ENCODE assay signal across 8 cellular contexts in the genomic region with DNA sequence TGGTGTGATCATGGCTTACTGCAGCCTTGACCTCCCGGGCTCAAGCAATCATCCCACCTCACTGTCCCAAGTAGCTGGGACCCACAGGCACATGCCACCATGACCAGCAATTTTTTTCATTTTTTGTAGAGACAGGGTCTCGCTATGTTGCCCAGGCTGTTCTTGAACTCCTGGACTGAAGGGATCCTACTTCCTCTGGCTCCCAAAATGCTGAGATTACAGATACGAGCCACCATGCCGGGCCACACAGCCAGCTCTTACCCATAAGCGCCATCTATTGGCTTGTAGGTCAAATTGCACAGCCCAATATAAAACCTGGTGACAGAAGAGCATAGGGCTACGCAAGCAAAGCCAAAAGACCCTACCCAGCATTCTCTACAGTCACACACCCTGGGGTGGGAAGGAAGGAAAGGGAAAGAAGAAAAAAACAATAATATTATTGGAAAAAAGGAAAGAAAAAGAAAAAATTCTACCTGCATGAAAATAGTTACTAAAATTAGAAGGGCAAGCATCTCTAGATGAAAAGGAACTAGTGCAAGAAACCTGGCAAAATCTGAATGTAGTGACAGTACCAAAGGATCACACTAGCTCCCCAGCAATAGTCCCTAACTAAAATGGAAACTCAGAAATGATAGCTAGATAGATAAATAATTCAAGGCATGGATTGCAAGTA. TPM values are rescaled to one million over a fixed set of nuclear protein-coding genes. Genes with fewer than 3 reads are reported as not detected.
A peak's percentile ranks its signal among the peaks of the same experiment; 100 is the strongest.
DNase-seq lines count a peak whose midpoint lies in the region; ATAC-seq, FAIRE-seq and TF ChIP-seq lines count a peak whose summit lies in the region.

No MANE protein-coding gene starts in this region.

- H3K27me3 Mint-ChIP-seq in chondrocyte (ENCODE audit: low read depth), result peaks cover 24% of the 10 kb centered on the region
- H3K27me3 Mint-ChIP-seq in memory B cell, result peaks cover 12% of the 10 kb centered on the region

- peak; percentile 78 for TF ChIP-seq CTCF in chondrocyte (IDR thresholded peaks at IDR 0.05)

- H3K4me1 Mint-ChIP-seq in chondrocyte (ENCODE audit: low read depth) (no peaks in the 10 kb centered on the region), memory B cell (peaks cover 4% of the 10 kb centered on the region)

- DNase-seq in DMS 273 (lab: John Stamatoyannopoulos, UW; ENCODE audit: unreplicated experiment) (peak; percentile 87), GM19239 (ENCODE audit: insufficient read length, low spot score) (peak; percentile 21), HK-2 (ENCODE audit: unreplicated experiment) (peak; percentile 20), OCI-M1 (lab: John Stamatoyannopoulos, UW) (peak; percentile 62), chondrocyte (ENCODE audit: low spot score) (no peak), memory B cell (ENCODE audit: low spot score in 2 of 2) (peak; percentile 29 to 49), cortex of kidney (lab: John Stamatoyannopoulos, UW) (no peak), superior temporal gyrus (ENCODE audit: extremely low spot score) (no peak)

- H3K36me3 Mint-ChIP-seq in chondrocyte (ENCODE audit: low read depth) (no peaks in the 10 kb centered on the region), memory B cell (no peaks in the 10 kb centered on the region)

- ATAC-seq in memory B cell (ENCODE audit: low read depth), result peak; percentile 78

- H3K27ac Mint-ChIP-seq in chondrocyte (ENCODE audit: unreplicated experiment) (no peak overlapping the region), memory B cell (no peak overlapping the region)

- FAIRE-seq in GM19239 (lab: Jason Lieb, UNC), result peak; percentile 71

- H3K4me3 Mint-ChIP-seq in chondrocyte (ENCODE audit: unreplicated experiment) (no peak overlapping the region), memory B cell (no peak overlapping the region)

- H3K9me3 Mint-ChIP-seq in chondrocyte (ENCODE audit: low read depth), result peaks cover 11% of the 10 kb centered on the region
- no peaks in the 10 kb centered on the region for H3K9me3 Mint-ChIP-seq in memory B cell

RNA-seq across cellular contexts. Expression of gene AMPH, which starts 29.4 kb away (rescaled TPM):
- total RNA-seq in chondrocyte, result 2.3 to 21.8 TPM (median 2.9 TPM) in 3 replicates

Comparison
In these comparisons a context has a peak if more than half of its experiments do, and no peak if none do; other contexts are left out.
1. DNase-seq: peak in DMS 273 (single experiment), GM19239 (single experiment), HK-2 (single experiment), OCI-M1 (single experiment) and memory B cell (2 of 2); none in chondrocyte (single experiment), cortex of kidney (single experiment) and superior temporal gyrus (single experiment).